ENCODE assay signal across 10 cellular contexts in the genomic region with DNA sequence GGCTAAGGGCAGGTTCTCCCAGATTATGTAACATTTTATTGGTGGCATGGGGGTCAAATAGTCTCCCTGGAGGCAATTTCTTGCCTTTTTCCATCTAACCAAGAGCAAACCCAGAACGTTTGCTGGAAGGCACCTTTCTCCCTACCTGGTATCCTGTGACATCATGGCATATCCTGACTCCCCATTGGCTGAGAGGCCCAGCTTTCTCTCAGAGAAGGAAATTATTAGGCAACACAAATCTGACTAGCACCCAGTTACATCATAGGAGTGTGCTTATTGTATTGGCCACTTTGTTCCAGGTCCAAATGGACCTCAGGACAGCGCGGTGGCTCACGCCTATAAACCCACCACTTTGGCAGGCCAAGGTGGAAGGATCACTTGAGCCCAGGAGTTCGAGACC. TPM values are rescaled to one million over a fixed set of nuclear protein-coding genes. Genes with fewer than 3 reads are reported as not detected.
A peak's percentile ranks its signal among the peaks of the same experiment; 100 is the strongest.
DNase-seq lines count a peak whose midpoint lies in the region; ATAC-seq, FAIRE-seq and TF ChIP-seq lines count a peak whose summit lies in the region.
"Had no signal": no experiment of that assay in that cellular context is flagged by ENCODE, and none has a peak within 500 bp of the region (broad histone marks: within the 10 kb centered on the region; RNA-seq: fewer than 3 reads in every experiment).

No MANE protein-coding gene starts in this region.

- H3K27ac Mint-ChIP-seq in naive thymus-derived CD4-positive, alpha-beta T cell = peak overlapping the region in 1 of 9 donors; percentile 22
- no peak overlapping the region for H3K27ac Mint-ChIP-seq in HFFc6

- POLR2A ChIA-PET in naive thymus-derived CD4-positive, alpha-beta T cell (lab: Charles Lee) = interaction anchor here (0.8 kb wide), 1 partner anchor 40 kb away, joined by 4 read pairs; no protein-coding TSS in a partner anchor

- TF ChIP-seq CTCF in GM10266 (IDR thresholded peaks at IDR 0.05; ENCODE audit: control insufficient read depth, insufficient read depth, low read depth, missing control alignments) = no peak
- no peak for TF ChIP-seq CTCF in bronchial epithelial cell (IDR thresholded peaks at IDR 0.05; ENCODE audit: insufficient read depth, low read length, severe bottlenecking)
- TF ChIP-seq CTCF in HFFc6 (IDR thresholded peaks at IDR 0.05) = no peak

- H3K4me3 ChIP-seq in bronchial epithelial cell (ENCODE audit: low read depth, low read length) = no peak overlapping the region
- no peak overlapping the region for H3K4me3 ChIP-seq in naive thymus-derived CD4-positive, alpha-beta T cell (ENCODE audit: low read length)

- H3K36me3 ChIP-seq in bronchial epithelial cell (ENCODE audit: control insufficient read depth, insufficient read depth, low read length) = no peaks in the 10 kb centered on the region
- H3K36me3 ChIP-seq in naive thymus-derived CD4-positive, alpha-beta T cell (ENCODE audit: control insufficient read depth in 2 of 3, insufficient read depth in 3 of 3, low read length in 3 of 3) = no peaks in the 10 kb centered on the region

- intact Hi-C loops in naive thymus-derived CD4-positive, alpha-beta T cell (cut with micrococcal nuclease) = loop anchor here (1.0 to 5.0 kb wide), 4 partner anchors 13 to 78 kb away; a partner anchor contains a TSS

- peaks cover 6 to 9% of the 10 kb centered on the region in 2 donors for H3K4me1 ChIP-seq in naive thymus-derived CD4-positive, alpha-beta T cell (ENCODE audit: control insufficient read depth in 2 of 2, insufficient read depth in 2 of 2, low read length in 2 of 2)

- CTCF ChIA-PET in naive thymus-derived CD4-positive, alpha-beta T cell (lab: Charles Lee) = no interaction called here

- no peak for ATAC-seq in naive thymus-derived CD4-positive, alpha-beta T cell
- ATAC-seq: right cardiac atrium had no signal

- H3K27me3 ChIP-seq in bronchial epithelial cell (ENCODE audit: control insufficient read depth, insufficient read depth, low read length) = no peaks in the 10 kb centered on the region
- H3K27me3 ChIP-seq in naive thymus-derived CD4-positive, alpha-beta T cell (ENCODE audit: control insufficient read depth in 2 of 2, insufficient read depth in 2 of 2, low read length in 2 of 2) = no peaks in the 10 kb centered on the region

- H3K27me3 Mint-ChIP-seq in naive thymus-derived CD4-positive, alpha-beta T cell = peaks cover 0 to 11% (median 0%) of the 10 kb centered on the region in 5 donors
- H3K27me3 Mint-ChIP-seq in HFFc6 (ENCODE audit: insufficient read depth) = no peaks in the 10 kb centered on the region

- FAIRE-seq in bronchial epithelial cell (lab: Jason Lieb, UNC) = no peak

- H3K27ac ChIP-seq in naive thymus-derived CD4-positive, alpha-beta T cell (ENCODE audit: low read depth, low read length) = no peak overlapping the region

- DNase-seq in GM10266 (ENCODE audit: extremely low spot score) (peak; percentile 60), NAMALWA (ENCODE audit: low spot score) (peak; percentile 41), bronchial epithelial cell (ENCODE audit: low read depth) (peak; percentile 61), pons (ENCODE audit: low spot score) (peak; percentile 71), NCI-H2081 treated with DMSO at 0.1 percent for 48 hours (lab: John Stamatoyannopoulos, UW) (no peak), HFFc6 (no peak)
- DNase-seq in naive thymus-derived CD4-positive, alpha-beta T cell = no peak
- DNase-seq: NCI-H1092 treated with DMSO at 0.1 percent for 48 hours, NCI-H748 treated with DMSO at 0.1 percent for 48 hours had no signal

- H3K9me3 ChIP-seq in naive thymus-derived CD4-positive, alpha-beta T cell (ENCODE audit: control insufficient read depth in 2 of 3, low read length in 3 of 3) = no peaks in the 10 kb centered on the region

- no peaks in the 10 kb centered on the region for H3K9me3 Mint-ChIP-seq in naive thymus-derived CD4-positive, alpha-beta T cell
- no peaks in the 10 kb centered on the region for H3K9me3 Mint-ChIP-seq in HFFc6

- H3K4me3 Mint-ChIP-seq in naive thymus-derived CD4-positive, alpha-beta T cell = no peak overlapping the region
- H3K4me3 Mint-ChIP-seq in HFFc6 = no peak overlapping the region

- H3K36me3 Mint-ChIP-seq in naive thymus-derived CD4-positive, alpha-beta T cell = no peaks in the 10 kb centered on the region
- no peaks in the 10 kb centered on the region for H3K36me3 Mint-ChIP-seq in HFFc6 (ENCODE audit: low read depth)

- peaks cover 7 to 19% (median 10%) of the 10 kb centered on the region in 7 donors for H3K4me1 Mint-ChIP-seq in naive thymus-derived CD4-positive, alpha-beta T cell
- peaks cover 20% of the 10 kb centered on the region for H3K4me1 Mint-ChIP-seq in HFFc6 (ENCODE audit: low read depth)

RNA-seq across cellular contexts. Expression of a gene that starts 13.0 kb away (rescaled TPM):
- not detected in 2 replicates for total RNA-seq in bronchial epithelial cell
- total RNA-seq in naive thymus-derived CD4-positive, alpha-beta T cell = 1 to 10 TPM in 4 of 5 experiments, under 1 TPM in 1; 0.99 to 5.9 (median 3.0) TPM
- polyA plus RNA-seq in naive thymus-derived CD4-positive, alpha-beta T cell = under 1 TPM; 0.41 to 0.59 TPM
- total RNA-seq in HFFc6 (2021; fragmentation: NEBNext Ultra II Directional; extraction: Animal tissue kit (Norgen Biotek cat#: 25700)) = under 1 TPM in 4 of 6 experiments, not detected in 2; 0.12 to 0.23 (median 0.18) TPM

RNA-seq across cellular contexts. Expression of a gene that starts 13.8 kb away (rescaled TPM):
- 2.4 and 4.4 TPM in 2 replicates for total RNA-seq in bronchial epithelial cell
- 10 to 100 TPM in 4 of 5 experiments, 1 to 10 TPM in 1; 7.5 to 20.5 (median 12.5) TPM for total RNA-seq in naive thymus-derived CD4-positive, alpha-beta T cell
- 1 to 10 TPM; 6.3 to 8.0 TPM for polyA plus RNA-seq in naive thymus-derived CD4-positive, alpha-beta T cell
- total RNA-seq in HFFc6 (2021; fragmentation: NEBNext Ultra II Directional; extraction: Animal tissue kit (Norgen Biotek cat#: 25700)) = 1 to 10 TPM in 4 of 6 experiments, under 1 TPM in 2; 0.53 to 2.5 (median 1.4) TPM

RNA-seq across cellular contexts. Expression of a gene that starts 22.6 kb away (rescaled TPM):
- 6.6 and 8.7 TPM in 2 replicates for total RNA-seq in bronchial epithelial cell
- 10 to 100 TPM; 11.9 to 79.9 (median 33.2) TPM for total RNA-seq in naive thymus-derived CD4-positive, alpha-beta T cell
- polyA plus RNA-seq in naive thymus-derived CD4-positive, alpha-beta T cell = 100 to 1,000 TPM in 1 of 2 donors, 10 to 100 TPM in 1; 61.7 to 130 TPM
- 1 to 10 TPM; 3.8 to 5.7 (median 4.4) TPM for total RNA-seq in HFFc6 (2021; fragmentation: NEBNext Ultra II Directional; extraction: Animal tissue kit (Norgen Biotek cat#: 25700))

RNA-seq across cellular contexts. Expression of a gene that starts 36.0 kb away (rescaled TPM):
- total RNA-seq in bronchial epithelial cell = 7.9 and 39.4 TPM in 2 replicates
- not detected for total RNA-seq in naive thymus-derived CD4-positive, alpha-beta T cell
- polyA plus RNA-seq in naive thymus-derived CD4-positive, alpha-beta T cell = under 1 TPM; 0.09 to 0.78 TPM
- total RNA-seq in HFFc6 (2021; fragmentation: NEBNext Ultra II Directional; extraction: Animal tissue kit (Norgen Biotek cat#: 25700)) = not detected
- total RNA-seq: right cardiac atrium had no signal

RNA-seq across cellular contexts. Expression of a gene that starts 40.5 kb away (rescaled TPM):
- 3.3 and 3.4 TPM in 2 replicates for total RNA-seq in bronchial epithelial cell
- 10 to 100 TPM; 20.1 to 34.7 (median 30.5) TPM for total RNA-seq in naive thymus-derived CD4-positive, alpha-beta T cell
- polyA plus RNA-seq in naive thymus-derived CD4-positive, alpha-beta T cell = 10 to 100 TPM; 11.2 to 11.7 TPM
- total RNA-seq in HFFc6 (2021; fragmentation: NEBNext Ultra II Directional; extraction: Animal tissue kit (Norgen Biotek cat#: 25700)) = 10 to 100 TPM; 20.1 to 34.0 (median 23.4) TPM

Comparison
In these comparisons a context has a peak if more than half of its experiments do, and no peak if none do; other contexts are left out.
1. DNase-seq: peak in GM10266 (single experiment), NAMALWA (single experiment), bronchial epithelial cell (single experiment) and pons (single experiment); none in NCI-H2081 treated with DMSO at 0.1 percent for 48 hours (single experiment), naive thymus-derived CD4-positive, alpha-beta T cell (0 of 9) and HFFc6 (single experiment).